ENCODE assay signal across 21 cellular contexts in the genomic region with DNA sequence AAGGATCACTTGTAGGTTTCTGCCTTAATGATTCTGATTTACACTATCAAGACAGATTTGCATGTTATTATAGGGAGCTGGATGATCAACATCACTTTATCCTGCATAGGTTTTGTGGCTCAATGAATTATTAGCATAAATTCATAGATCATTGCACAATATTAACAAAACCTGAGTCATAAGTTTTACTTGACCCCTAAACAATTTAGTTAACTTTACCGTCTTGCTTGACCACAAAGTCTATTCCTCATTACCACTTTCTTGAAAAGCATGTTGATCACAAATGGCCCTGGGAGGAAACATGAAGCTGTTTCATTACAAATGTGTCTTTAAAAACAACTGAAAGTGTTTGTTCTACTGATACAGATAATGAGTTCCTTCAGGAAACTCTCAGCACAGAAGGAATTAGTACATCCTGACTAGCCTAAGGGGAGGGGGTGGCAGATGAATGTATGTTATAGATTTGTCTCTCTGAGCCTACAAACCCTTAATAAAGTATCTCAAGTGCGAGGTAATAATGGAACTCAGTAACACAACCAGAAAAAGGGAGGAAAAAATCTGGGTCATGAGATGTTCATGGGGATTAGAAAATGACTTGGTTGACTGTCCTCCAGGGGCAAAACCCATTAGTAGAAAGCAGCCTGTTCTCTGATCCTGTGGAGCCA.
"Had no signal": no experiment of that assay in that cellular context is flagged by ENCODE, and none has a peak within 500 bp of the region (broad histone marks: within the 10 kb centered on the region; RNA-seq: fewer than 3 reads in every experiment).

No MANE protein-coding gene starts in this region.

- H3K4me1 ChIP-seq: adrenal gland, ascending aorta, foreskin keratinocyte, left ventricle myocardium inferior, spleen, testis, vagina had no signal

- H3K4me2 ChIP-seq: neural progenitor cell had no signal

- H3K27me3 ChIP-seq: adrenal gland, ascending aorta, foreskin keratinocyte, neural progenitor cell, spleen, testis, vagina had no signal

- DNase-seq: activated CD4-positive, alpha-beta T cell treated with anti-CD3 and anti-CD28 coated beads for 4 hours; activated CD4-positive, alpha-beta T cell treated with anti-CD3 and anti-CD28 coated beads, Interleukin-2, amount 50 U/mL, for 48 hours; activated CD4-positive, CD25-positive, alpha-beta regulatory T cell; activated CD8-positive, alpha-beta memory T cell treated with anti-CD3 and anti-CD28 coated beads, Interleukin-2, amount 50 U/mL, for 48 hours; activated naive CD4-positive, alpha-beta T cell; activated T-cell treated with anti-CD3 and anti-CD28 coated beads, Interleukin-2, amount 50 U/mL, for 4 hours; adrenal gland; effector memory CD4-positive, alpha-beta T cell; foreskin keratinocyte; immature natural killer cell; kidney glomerular epithelial cell; left ventricle myocardium inferior; naive thymus-derived CD8-positive, alpha-beta T cell; spleen; stimulated activated CD4-positive, alpha-beta T cell treated with anti-CD3 and anti-CD28 coated beads, Interleukin-4, amount 100 ng/mL, for 1 hour; stimulated activated naive CD4-positive, alpha-beta T cell; testis had no signal

- H2AFZ ChIP-seq: neural progenitor cell had no signal

- H3K36me3 ChIP-seq: adrenal gland, ascending aorta, left ventricle myocardium inferior, neural progenitor cell, spleen, vagina had no signal

- H3K4me3 ChIP-seq: adrenal gland, ascending aorta, left ventricle myocardium inferior, neural progenitor cell, spleen, testis, vagina had no signal

- H3K27ac ChIP-seq: adrenal gland, ascending aorta, foreskin keratinocyte, left ventricle myocardium inferior, neural progenitor cell, spleen, testis, vagina had no signal

- FAIRE-seq: colon had no signal

- ATAC-seq: activated T-cell treated with anti-CD3 and anti-CD28 coated beads, Interleukin-2, amount 50 U/mL, for 4 hours; foreskin keratinocyte; naive thymus-derived CD8-positive, alpha-beta T cell had no signal

- H3K9me3 ChIP-seq: adrenal gland, ascending aorta, testis, vagina had no signal
